8 cellular contexts compared by ENCODE assay signal in the genomic region with DNA sequence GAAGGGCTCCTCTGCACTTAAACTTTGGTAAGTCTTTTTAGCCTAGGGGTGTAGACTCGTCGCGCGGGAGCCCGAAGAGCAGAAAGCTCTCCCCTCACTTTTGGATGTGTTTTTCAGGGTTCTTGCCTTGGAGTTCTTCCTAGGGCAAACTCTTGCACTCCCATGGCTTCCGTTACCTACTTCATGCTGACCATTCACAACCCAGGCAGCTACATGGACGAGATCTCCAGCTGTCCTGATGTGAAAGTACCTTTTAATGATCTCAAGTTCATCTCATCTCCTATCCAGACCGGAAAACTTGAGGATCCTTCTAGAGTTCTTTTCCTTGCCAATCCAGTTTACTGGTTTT. TPM values are rescaled to one million over a fixed set of nuclear protein-coding genes. Genes with fewer than 3 reads are reported as not detected.
DNase-seq lines count a peak whose midpoint lies in the region; ATAC-seq and TF ChIP-seq lines count a peak whose summit lies in the region.

No MANE protein-coding gene starts in this region.

- H3K36me3 Mint-ChIP-seq in activated CD4-positive, alpha-beta T cell treated with anti-CD3 and anti-CD28 coated beads for 36 hours (ENCODE audit: low read depth) = peaks cover 9% of the 10 kb centered on the region
- H3K36me3 Mint-ChIP-seq in activated CD8-positive, alpha-beta T cell treated with anti-CD3 and anti-CD28 coated beads for 36 hours (ENCODE audit: low read depth) = peaks cover 13% of the 10 kb centered on the region

- intact Hi-C loops in activated CD4-positive, alpha-beta T cell treated with anti-CD3 and anti-CD28 coated beads for 36 hours (cut with DNase I, micrococcal nuclease) = loop anchor here (1.0 to 10.0 kb wide), 6 partner anchors 8 to 837 kb away; partner anchors contain the start of genes RC3H2 (in 2 of the 2), ZBTB6 (in 2 of the 2), PDCL (in 1 of the 2) and TTLL11 (in 1 of the 2)
- intact Hi-C loops in activated CD8-positive, alpha-beta T cell treated with anti-CD3 and anti-CD28 coated beads for 36 hours (cut with micrococcal nuclease) = no loop called here

- peak overlapping the region; percentile 77 for H3K4me3 ChIP-seq in iPS-11a (ENCODE audit: low read depth, low read length)

- peaks cover 12% of the 10 kb centered on the region for H3K4me1 Mint-ChIP-seq in activated CD4-positive, alpha-beta T cell treated with anti-CD3 and anti-CD28 coated beads for 36 hours
- H3K4me1 Mint-ChIP-seq in activated CD8-positive, alpha-beta T cell treated with anti-CD3 and anti-CD28 coated beads for 36 hours (ENCODE audit: low read depth) = peaks cover 12% of the 10 kb centered on the region

- no peak overlapping the region for H3K4me3 Mint-ChIP-seq in activated CD4-positive, alpha-beta T cell treated with anti-CD3 and anti-CD28 coated beads for 36 hours
- H3K4me3 Mint-ChIP-seq in activated CD8-positive, alpha-beta T cell treated with anti-CD3 and anti-CD28 coated beads for 36 hours = no peak overlapping the region

- no peak for TF ChIP-seq CTCF in activated CD8-positive, alpha-beta T cell treated with anti-CD3 and anti-CD28 coated beads for 36 hours (IDR thresholded peaks at IDR 0.05)

- no peaks in the 10 kb centered on the region for H3K9me3 Mint-ChIP-seq in activated CD4-positive, alpha-beta T cell treated with anti-CD3 and anti-CD28 coated beads for 36 hours (ENCODE audit: low read depth)
- no peaks in the 10 kb centered on the region for H3K9me3 Mint-ChIP-seq in activated CD8-positive, alpha-beta T cell treated with anti-CD3 and anti-CD28 coated beads for 36 hours

- no peaks in the 10 kb centered on the region for H3K27me3 Mint-ChIP-seq in activated CD4-positive, alpha-beta T cell treated with anti-CD3 and anti-CD28 coated beads for 36 hours
- H3K27me3 Mint-ChIP-seq in activated CD8-positive, alpha-beta T cell treated with anti-CD3 and anti-CD28 coated beads for 36 hours = no peaks in the 10 kb centered on the region

- CTCF ChIA-PET in activated CD4-positive, alpha-beta T cell treated with anti-CD3 and anti-CD28 coated beads for 36 hours (lab: Charles Lee) = interaction anchor here (0.7 to 2.1 kb wide), 8 partner anchors 9 to 1263 kb away, joined by 3 to 15 read pairs (median 3); partner anchors contain the start of genes PDCL and RABGAP1
- CTCF ChIA-PET in activated CD8-positive, alpha-beta T cell treated with anti-CD3 and anti-CD28 coated beads for 36 hours (lab: Charles Lee) = interaction anchor here (0.6 to 1.8 kb wide), 4 partner anchors 9 to 838 kb away, joined by 3 to 6 read pairs (median 5); partner anchors contain the start of gene RABGAP1

- POLR2A ChIA-PET in activated CD4-positive, alpha-beta T cell treated with anti-CD3 and anti-CD28 coated beads for 36 hours (lab: Charles Lee) = interaction anchor here (0.7 to 3.2 kb wide), 5 partner anchors 9 to 125 kb away, joined by 3 to 26 read pairs (median 9); partner anchors contain the start of genes RABGAP1, RC3H2 and ZBTB6
- POLR2A ChIA-PET in activated CD8-positive, alpha-beta T cell treated with anti-CD3 and anti-CD28 coated beads for 36 hours (lab: Charles Lee) = interaction anchor here (0.7 to 2.7 kb wide), 7 partner anchors 9 to 59 kb away, joined by 3 to 27 read pairs (median 4); partner anchors contain the start of genes RABGAP1 and ZBTB6

- peak overlapping the region; percentile 98 for H3K27ac Mint-ChIP-seq in activated CD4-positive, alpha-beta T cell treated with anti-CD3 and anti-CD28 coated beads for 36 hours
- H3K27ac Mint-ChIP-seq in activated CD8-positive, alpha-beta T cell treated with anti-CD3 and anti-CD28 coated beads for 36 hours = peak overlapping the region; percentile 94

- peak overlapping the region; percentile 39 for H3K27ac ChIP-seq in temporal lobe (ENCODE audit: low read depth, low read length)

- ATAC-seq in activated CD4-positive, alpha-beta T cell treated with anti-CD3 and anti-CD28 coated beads for 36 hours = no peak
- peak; percentile 7 for ATAC-seq in activated CD8-positive, alpha-beta T cell treated with anti-CD3 and anti-CD28 coated beads for 36 hours
- ATAC-seq in HG02642 (IDR thresholded peaks at IDR 0.05; ENCODE audit: poor library complexity, unreplicated experiment) (no peak), HG03521 (IDR thresholded peaks at IDR 0.05; ENCODE audit: unreplicated experiment) (no peak)

- DNase-seq in activated CD4-positive, alpha-beta T cell treated with anti-CD3 and anti-CD28 coated beads for 36 hours = no peak
- DNase-seq in activated CD4-positive, alpha-beta T cell treated with anti-CD3 and anti-CD28 coated beads, Interleukin-2, amount 50 U/mL, for 48 hours = no peak
- DNase-seq in activated CD8-positive, alpha-beta T cell treated with anti-CD3 and anti-CD28 coated beads for 36 hours = no peak
- DNase-seq in stimulated activated CD4-positive, alpha-beta T cell treated with anti-CD3 and anti-CD28 coated beads, Interleukin-4, amount 100 ng/mL, for 24 hours = no peak

RNA-seq across cellular contexts. Expression of gene ZBTB26, which starts 0.5 kb away (rescaled TPM):
- total RNA-seq in activated CD4-positive, alpha-beta T cell treated with anti-CD3 and anti-CD28 coated beads for 36 hours = 1 to 10 TPM; 6.0 TPM
- 1 to 10 TPM; 5.3 to 6.2 TPM for total RNA-seq in activated CD8-positive, alpha-beta T cell treated with anti-CD3 and anti-CD28 coated beads for 36 hours
- 12.5 TPM for total RNA-seq in temporal lobe

RNA-seq across cellular contexts. Expression of gene RABGAP1, which starts 9.0 kb away (rescaled TPM):
- 10 to 100 TPM; 24.3 to 27.2 TPM for total RNA-seq in activated CD4-positive, alpha-beta T cell treated with anti-CD3 and anti-CD28 coated beads for 36 hours
- total RNA-seq in activated CD8-positive, alpha-beta T cell treated with anti-CD3 and anti-CD28 coated beads for 36 hours = 10 to 100 TPM; 19.8 to 22.0 TPM
- 96.1 TPM for total RNA-seq in temporal lobe

RNA-seq across cellular contexts. Expression of gene ZBTB6, which starts 18.7 kb away (rescaled TPM):
- total RNA-seq in activated CD4-positive, alpha-beta T cell treated with anti-CD3 and anti-CD28 coated beads for 36 hours = 1 to 10 TPM; 8.8 to 9.3 TPM
- total RNA-seq in activated CD8-positive, alpha-beta T cell treated with anti-CD3 and anti-CD28 coated beads for 36 hours = 1 to 10 TPM; 9.7 to 9.8 TPM
- total RNA-seq in temporal lobe = 59.7 TPM

RNA-seq across cellular contexts. Expression of gene RC3H2, which starts 26.7 kb away (rescaled TPM):
- total RNA-seq in activated CD4-positive, alpha-beta T cell treated with anti-CD3 and anti-CD28 coated beads for 36 hours = 10 to 100 TPM; 21.5 to 24.4 TPM
- total RNA-seq in activated CD8-positive, alpha-beta T cell treated with anti-CD3 and anti-CD28 coated beads for 36 hours = 10 to 100 TPM; 22.7 to 22.8 TPM
- 95.1 TPM for total RNA-seq in temporal lobe
